Comparison of ENCODE assay signal across 8 cellular contexts in the genomic region with DNA sequence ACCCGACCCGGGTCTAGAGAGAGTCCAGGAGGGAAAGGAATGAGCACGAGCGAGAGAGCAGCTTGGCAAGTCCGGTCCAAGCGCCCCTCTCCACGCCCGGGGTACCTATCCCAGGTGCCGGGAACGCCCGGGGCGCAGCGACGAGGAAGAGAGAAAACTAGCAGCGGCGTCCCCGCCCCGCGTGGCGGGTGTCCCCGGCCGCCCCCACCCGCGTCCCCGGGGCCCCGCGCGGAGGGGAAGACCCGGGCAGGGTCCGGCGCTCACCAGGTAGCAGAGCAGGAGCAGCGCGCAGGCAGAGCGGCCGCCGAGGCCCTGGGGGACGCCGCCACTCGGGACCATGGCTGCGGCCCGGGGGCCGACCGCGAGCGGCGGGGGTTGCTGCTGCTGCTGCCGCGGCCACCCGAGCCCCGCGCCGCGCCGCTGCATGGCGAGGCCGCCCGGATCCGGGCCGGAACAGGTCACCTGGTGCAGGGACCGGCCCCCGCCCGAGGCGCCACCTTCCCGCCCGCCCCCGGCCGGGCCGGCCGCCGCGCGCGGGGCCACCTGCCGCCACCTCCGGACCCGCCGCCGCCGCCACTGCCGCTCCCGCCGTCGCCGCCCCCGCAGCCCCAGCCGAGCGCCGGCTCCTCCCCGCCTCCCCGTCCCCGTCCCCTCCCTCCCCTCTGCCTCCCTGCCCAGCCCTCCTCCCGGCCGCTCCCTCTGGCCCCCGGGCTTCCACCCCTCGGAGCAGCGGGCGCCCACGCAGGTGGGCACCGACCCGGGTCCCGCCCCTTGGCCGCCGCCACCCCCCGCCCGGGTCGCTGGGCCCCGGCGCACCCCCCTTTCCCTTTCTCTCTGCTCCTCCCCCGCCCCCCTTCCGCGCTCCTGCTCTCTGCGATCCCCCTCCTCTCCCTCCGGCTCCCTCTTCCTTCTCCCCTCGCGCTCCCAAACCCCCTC. TPM values are rescaled to one million over a fixed set of nuclear protein-coding genes. Genes with fewer than 3 reads are reported as not detected.
DNase-seq lines count a peak whose midpoint lies in the region; ATAC-seq, FAIRE-seq and TF ChIP-seq lines count a peak whose summit lies in the region.

Gene SEL1L3 (minus strand): TSS at position 578 of the 936 bp plus-strand sequence. CDS start 152 bp downstream, at position 426.

- TF ChIP-seq POLR2A in GM12891 (IDR thresholded peaks at IDR 0.05; ENCODE audit: low read depth, low read length) (no peak), Peyer's patch (IDR thresholded peaks at IDR 0.05) (peak in 1 of 2 donors; percentile 49)

- peaks cover 33% of the 10 kb centered on the region for H3K4me1 Mint-ChIP-seq in activated naive CD4-positive, alpha-beta T cell treated with anti-CD3 and anti-CD28 coated beads for 36 hours (ENCODE audit: low read depth)
- H3K4me1 Mint-ChIP-seq in progenitor cell of endocrine pancreas (ENCODE audit: low read depth) = peaks cover 19% of the 10 kb centered on the region

- H3K27me3 ChIP-seq in Peyer's patch = no peaks in the 10 kb centered on the region

- FAIRE-seq in GM12891 (lab: Jason Lieb, UNC) = peak; percentile 75

- peaks cover 8 to 48% (median 14%) of the 10 kb centered on the region in 4 donors for H3K4me1 ChIP-seq in Peyer's patch

- CTCF ChIA-PET in activated naive CD4-positive, alpha-beta T cell treated with anti-CD3 and anti-CD28 coated beads for 36 hours (lab: Charles Lee) = interaction anchor here (1.4 kb wide), 1 partner anchor 8 kb away, joined by 3 read pairs; no protein-coding TSS in a partner anchor

- H3K9me3 Mint-ChIP-seq in activated naive CD4-positive, alpha-beta T cell treated with anti-CD3 and anti-CD28 coated beads for 36 hours = no peaks in the 10 kb centered on the region
- H3K9me3 Mint-ChIP-seq in progenitor cell of endocrine pancreas (ENCODE audit: low read depth) = no peaks in the 10 kb centered on the region

- H3K27me3 Mint-ChIP-seq in activated naive CD4-positive, alpha-beta T cell treated with anti-CD3 and anti-CD28 coated beads for 36 hours (ENCODE audit: low read depth) = no peaks in the 10 kb centered on the region
- H3K27me3 Mint-ChIP-seq in progenitor cell of endocrine pancreas = peaks cover 21% of the 10 kb centered on the region

- H3K9me3 ChIP-seq in Peyer's patch = no peaks in the 10 kb centered on the region

- intact Hi-C loops in activated naive CD4-positive, alpha-beta T cell treated with anti-CD3 and anti-CD28 coated beads for 36 hours (cut with micrococcal nuclease) = loop anchor here (1.0 to 5.0 kb wide), 10 partner anchors 52 to 1140 kb away; partner anchors contain the start of genes ANAPC4, PI4K2B, SMIM20 and ZCCHC4

- H3K4me3 Mint-ChIP-seq in activated naive CD4-positive, alpha-beta T cell treated with anti-CD3 and anti-CD28 coated beads for 36 hours = peak within 1 kb of the TSS; percentile 93
- H3K4me3 Mint-ChIP-seq in progenitor cell of endocrine pancreas (ENCODE audit: low read depth) = peak within 1 kb of the TSS; percentile 90

- peaks cover 3% of the 10 kb centered on the region for H3K36me3 Mint-ChIP-seq in activated naive CD4-positive, alpha-beta T cell treated with anti-CD3 and anti-CD28 coated beads for 36 hours (ENCODE audit: low read depth)
- H3K36me3 Mint-ChIP-seq in progenitor cell of endocrine pancreas (ENCODE audit: insufficient read depth) = peaks cover 2% of the 10 kb centered on the region

- peak; percentile 37 for ATAC-seq in HG02610 (IDR thresholded peaks at IDR 0.05; ENCODE audit: unreplicated experiment)

- DNase-seq in GM12891 (ENCODE audit: insufficient read length, low spot score) = peak; percentile 66
- peak; percentile 80 to 89 (median 84) for DNase-seq in Peyer's patch
- peak; percentile 53 for DNase-seq in activated naive CD4-positive, alpha-beta T cell treated with anti-CD3 and anti-CD28 coated beads for 36 hours
- peak; percentile 51 for DNase-seq in glomerular visceral epithelial cell (ENCODE audit: extremely low spot score)
- DNase-seq in progenitor cell of endocrine pancreas (ENCODE audit: low spot score, unreplicated experiment) = peak; percentile 53
- DNase-seq in inferior parietal cortex (ENCODE audit: extremely low spot score) = no peak
- DNase-seq in COLO829 (ENCODE audit: low spot score) = no peak

- H3K27ac Mint-ChIP-seq in activated naive CD4-positive, alpha-beta T cell treated with anti-CD3 and anti-CD28 coated beads for 36 hours = peak within 1 kb of the TSS; percentile 92
- H3K27ac Mint-ChIP-seq in progenitor cell of endocrine pancreas = peak within 1 kb of the TSS; percentile 94

- peak within 1 kb of the TSS; percentile 84 to 95 (median 90) for H3K4me3 ChIP-seq in Peyer's patch

- no peaks in the 10 kb centered on the region for H3K36me3 ChIP-seq in Peyer's patch

- no peak for TF ChIP-seq CTCF in Peyer's patch (IDR thresholded peaks at IDR 0.05)
- no peak for TF ChIP-seq CTCF in progenitor cell of endocrine pancreas (IDR thresholded peaks at IDR 0.05; ENCODE audit: unreplicated experiment)

- H3K27ac ChIP-seq in Peyer's patch = peak within 1 kb of the TSS; percentile 85 to 97 (median 95)

TF ChIP-seq in GM12891, 5 proteins besides CTCF, POLR2A, EP300 and RAD21:
- no peak for TF ChIP-seq TAF1 (IDR thresholded peaks at IDR 0.05; ENCODE audit: low read depth, low read length)
- TF ChIP-seq PAX5 (IDR thresholded peaks at IDR 0.05; ENCODE audit: insufficient read depth, low read length, severe bottlenecking) = no peak
- TF ChIP-seq POLR2AphosphoS5 (IDR thresholded peaks at IDR 0.05; ENCODE audit: low read depth, low read length) = 0 out of 2 replicates have a peak, but pooled peaks have one; percentile 29
- no peak for TF ChIP-seq POU2F2 (IDR thresholded peaks at IDR 0.05; ENCODE audit: low read depth, low read length)
- no peak for TF ChIP-seq SPI1 (IDR thresholded peaks at IDR 0.05; ENCODE audit: low read depth, low read length)

RNA-seq across cellular contexts. Expression of gene SEL1L3, which starts in this region (rescaled TPM):
- polyA plus RNA-seq in GM12891 (2012; ENCODE audit: low read depth, missing spikeins) = 42.4 TPM
- total RNA-seq in Peyer's patch (100 to 1,000 TPM in 3 of 4 donors, 10 to 100 TPM in 1; 91.4 to 194 (median 134) TPM), progenitor cell of endocrine pancreas (61.3 and 62.7 TPM in 2 replicates)
- 10 to 100 TPM; 32.3 to 38.2 TPM for total RNA-seq in activated naive CD4-positive, alpha-beta T cell treated with anti-CD3 and anti-CD28 coated beads for 36 hours

Comparison
In these comparisons a context has a peak if more than half of its experiments do, and no peak if none do; other contexts are left out.
1. DNase-seq: peak in GM12891 (single experiment), Peyer's patch (3 of 3), activated naive CD4-positive, alpha-beta T cell treated with anti-CD3 and anti-CD28 coated beads for 36 hours (single experiment), glomerular visceral epithelial cell (single experiment) and progenitor cell of endocrine pancreas (single experiment); none in inferior parietal cortex (single experiment) and COLO829 (single experiment).